12 cellular contexts compared by ENCODE assay signal in genomic region chr12:113310489-113310888, GRCh38. TPM values are rescaled to one million over a fixed set of nuclear protein-coding genes. Genes with fewer than 3 reads are reported as not detected.
DNase-seq lines count a peak whose midpoint lies in the region; ATAC-seq and TF ChIP-seq lines count a peak whose summit lies in the region.
"Had no signal": no experiment of that assay in that cellular context is flagged by ENCODE, and none has a peak within 500 bp of the region (broad histone marks: within the 10 kb centered on the region; RNA-seq: fewer than 3 reads in every experiment).

No MANE protein-coding gene starts in this region.

- H3K4me2 ChIP-seq in Loucy (ENCODE audit: low read depth, low read length, poor library complexity, severe bottlenecking): no peak overlapping the region

- H3K4me1 ChIP-seq in left ventricle myocardium inferior: peaks cover 4% of the 10 kb centered on the region
- H3K4me1 ChIP-seq in right cardiac atrium (ENCODE audit: control insufficient read depth, insufficient read depth, low read length): no peaks in the 10 kb centered on the region
- no peaks in the 10 kb centered on the region for H3K4me1 ChIP-seq in Loucy (ENCODE audit: insufficient read depth, low read length, poor library complexity, severe bottlenecking)
- no peaks in the 10 kb centered on the region for H3K4me1 ChIP-seq in lower lobe of right lung
- H3K4me1 ChIP-seq: vagina had no signal

- no peak overlapping the region for H3K9ac ChIP-seq in Loucy (ENCODE audit: low read depth, low read length, poor library complexity, severe bottlenecking)

- ATAC-seq in right cardiac atrium: no peak
- ATAC-seq in HG03378 (IDR thresholded peaks at IDR 0.05; ENCODE audit: unreplicated experiment): no peak
- no peak for ATAC-seq in lower lobe of right lung
- ATAC-seq: activated CD4-positive, CD25-positive, alpha-beta regulatory T cell treated with anti-CD3 and anti-CD28 coated beads, Interleukin-2, amount 50 U/mL, for 24 hours had no signal

- peaks cover 29% of the 10 kb centered on the region for H3K36me3 Mint-ChIP-seq in activated T-helper 1 cell treated with anti-CD3 and anti-CD28 coated beads, Interleukin-12 subunit alpha, Interleukin-12 subunit beta, Interleukin-2, Interleukin-4 antibody, amounts not matched to agents 30 ng/mL and 10 ng/mL and 1 ng/mL, durations not matched to agents 14 hours and 24 hours and 36 hours (ENCODE audit: low read depth)

- TF ChIP-seq CTCF in left ventricle myocardium inferior (IDR thresholded peaks at IDR 0.05; ENCODE audit: borderline replicate concordance) (peak; percentile 15), Loucy (conservative IDR thresholded peaks at IDR 0.05; ENCODE audit: low read length) (0 out of 2 replicates have a peak, but pooled peaks have one; percentile 15), astrocyte of the spinal cord (IDR thresholded peaks at IDR 0.05; ENCODE audit: low read depth, low read length) (peak; percentile 12), lower lobe of right lung (IDR thresholded peaks at IDR 0.05) (no peak)

- no peaks in the 10 kb centered on the region for H3K4me1 Mint-ChIP-seq in activated T-helper 1 cell treated with anti-CD3 and anti-CD28 coated beads, Interleukin-12 subunit alpha, Interleukin-12 subunit beta, Interleukin-2, Interleukin-4 antibody, amounts not matched to agents 30 ng/mL and 10 ng/mL and 1 ng/mL, durations not matched to agents 14 hours and 24 hours and 36 hours (ENCODE audit: low read depth)

- H3K9me2 ChIP-seq in Loucy (replicated peaks; ENCODE audit: low read depth, low read length): no peaks in the 10 kb centered on the region

- H3K27me3 ChIP-seq in left ventricle myocardium inferior (ENCODE audit: low read depth) (no peaks in the 10 kb centered on the region), right cardiac atrium (ENCODE audit: control insufficient read depth, insufficient read depth) (no peaks in the 10 kb centered on the region), Loucy (ENCODE audit: insufficient read depth, low read length, poor library complexity, severe bottlenecking) (no peaks in the 10 kb centered on the region), lower lobe of right lung (ENCODE audit: low read depth) (no peaks in the 10 kb centered on the region)
- H3K27me3 ChIP-seq: vagina had no signal

- no peaks in the 10 kb centered on the region for H3K9me3 Mint-ChIP-seq in activated T-helper 1 cell treated with anti-CD3 and anti-CD28 coated beads, Interleukin-12 subunit alpha, Interleukin-12 subunit beta, Interleukin-2, Interleukin-4 antibody, amounts not matched to agents 30 ng/mL and 10 ng/mL and 1 ng/mL, durations not matched to agents 14 hours and 24 hours and 36 hours

- H3F3A ChIP-seq in Loucy (ENCODE audit: low read depth): no peaks in the 10 kb centered on the region

- in situ Hi-C loops in astrocyte of the spinal cord (cut with HindIII; ENCODE audit: low sequenced_read_pairs): no loop called here

- DNase-seq in left ventricle myocardium inferior (no peak), right cardiac atrium (no peak), astrocyte of the spinal cord (ENCODE audit: low read depth, low spot score) (no peak), renal cortical epithelial cell (ENCODE audit: low read depth) (peak; percentile 9), lower lobe of right lung (no peak)
- no peak for DNase-seq in activated T-helper 1 cell treated with anti-CD3 and anti-CD28 coated beads, Interleukin-12 subunit alpha, Interleukin-12 subunit beta, Interleukin-2, Interleukin-4 antibody, amounts not matched to agents 30 ng/mL and 10 ng/mL and 1 ng/mL, durations not matched to agents 14 hours and 24 hours and 36 hours (ENCODE audit: low spot score)
- DNase-seq: amniotic stem cell, islet precursor cell had no signal

- H3K4me3 ChIP-seq in left ventricle myocardium inferior (no peak overlapping the region), right cardiac atrium (ENCODE audit: low read length) (no peak overlapping the region), Loucy (ENCODE audit: low read length, poor library complexity, severe bottlenecking) (no peak overlapping the region), astrocyte of the spinal cord (ENCODE audit: low read depth, low read length) (no peak overlapping the region), lower lobe of right lung (no peak overlapping the region)
- H3K4me3 ChIP-seq: vagina had no signal

- no peaks in the 10 kb centered on the region for H3K79me2 ChIP-seq in Loucy (ENCODE audit: insufficient read depth, low read length)

- H3K36me3 ChIP-seq in left ventricle myocardium inferior (peaks cover 86% of the 10 kb centered on the region), Loucy (ENCODE audit: insufficient read depth, low read length) (peaks cover 11% of the 10 kb centered on the region; the same call in 1 of the 2 replicates), lower lobe of right lung (peaks cover 97% of the 10 kb centered on the region)

- H3K9me3 ChIP-seq in left ventricle myocardium inferior (replicated peaks) (no peaks in the 10 kb centered on the region), right cardiac atrium (ENCODE audit: control insufficient read depth, low read length) (no peaks in the 10 kb centered on the region), Loucy (ENCODE audit: insufficient read depth, low read depth, low read length) (no peaks in the 10 kb centered on the region), lower lobe of right lung (no peaks in the 10 kb centered on the region)
- H3K9me3 ChIP-seq: vagina had no signal

- H3K27ac ChIP-seq in left ventricle myocardium inferior (replicated peaks) (no peak overlapping the region), right cardiac atrium (ENCODE audit: low read length) (no peak overlapping the region), lower lobe of right lung (no peak overlapping the region)
- H3K27ac ChIP-seq: vagina had no signal

- WGBS in right cardiac atrium: 98% methylated on average over 1 of the region's 1 CpG

- no peaks in the 10 kb centered on the region for H3K27me3 Mint-ChIP-seq in activated T-helper 1 cell treated with anti-CD3 and anti-CD28 coated beads, Interleukin-12 subunit alpha, Interleukin-12 subunit beta, Interleukin-2, Interleukin-4 antibody, amounts not matched to agents 30 ng/mL and 10 ng/mL and 1 ng/mL, durations not matched to agents 14 hours and 24 hours and 36 hours (ENCODE audit: insufficient read depth)

- H3K4me3 Mint-ChIP-seq in activated T-helper 1 cell treated with anti-CD3 and anti-CD28 coated beads, Interleukin-12 subunit alpha, Interleukin-12 subunit beta, Interleukin-2, Interleukin-4 antibody, amounts not matched to agents 30 ng/mL and 10 ng/mL and 1 ng/mL, durations not matched to agents 14 hours and 24 hours and 36 hours: no peak overlapping the region

- no peak overlapping the region for H2AFZ ChIP-seq in Loucy (ENCODE audit: low read length)

- H3K27ac Mint-ChIP-seq in activated T-helper 1 cell treated with anti-CD3 and anti-CD28 coated beads, Interleukin-12 subunit alpha, Interleukin-12 subunit beta, Interleukin-2, Interleukin-4 antibody, amounts not matched to agents 30 ng/mL and 10 ng/mL and 1 ng/mL, durations not matched to agents 14 hours and 24 hours and 36 hours: no peak overlapping the region

- H4K20me1 ChIP-seq in Loucy (ENCODE audit: insufficient read depth, low read length, poor library complexity, severe bottlenecking): no peaks in the 10 kb centered on the region

- intact Hi-C loops in left ventricle myocardium inferior (cut with micrococcal nuclease) (no loop called here), right cardiac atrium (cut with DNase I) (loop anchor here (5.0 to 10.0 kb wide), 3 partner anchors 112 to 117 kb away; partner anchors contain the start of gene SDSL (in 2 of the 4)), lower lobe of right lung (cut with DNase I) (no loop called here)
- intact Hi-C loops in activated T-helper 1 cell treated with anti-CD3 and anti-CD28 coated beads, Interleukin-12 subunit alpha, Interleukin-12 subunit beta, Interleukin-2, Interleukin-4 antibody, amounts not matched to agents 30 ng/mL and 10 ng/mL and 1 ng/mL, durations not matched to agents 14 hours and 24 hours and 36 hours (cut with micrococcal nuclease): loop anchor here (5.0 kb wide), 1 partner anchor 113 kb away; no protein-coding TSS in a partner anchor

RNA-seq across cellular contexts. Expression of gene SLC8B1, which starts 24.4 kb away (rescaled TPM):
- total RNA-seq in left ventricle myocardium inferior: 9.2 TPM
- 10 to 100 TPM; 11.6 to 16.0 (median 14.0) TPM for total RNA-seq in right cardiac atrium
- polyA plus RNA-seq in right cardiac atrium: 10.8 TPM
- total RNA-seq in renal cortical epithelial cell: 22.8 and 43.8 TPM in 2 replicates
- 21.2 TPM in 2 replicates for total RNA-seq in activated T-helper 1 cell treated with anti-CD3 and anti-CD28 coated beads, Interleukin-12 subunit alpha, Interleukin-12 subunit beta, Interleukin-2, Interleukin-4 antibody, amounts not matched to agents 30 ng/mL and 10 ng/mL and 1 ng/mL, durations not matched to agents 14 hours and 24 hours and 36 hours
- 39.3 TPM for total RNA-seq in lower lobe of right lung

RNA-seq across cellular contexts. Expression of gene PLBD2, which starts 47.9 kb away (rescaled TPM):
- 28.9 TPM for total RNA-seq in left ventricle myocardium inferior
- total RNA-seq in right cardiac atrium: 10 to 100 TPM; 48.4 to 54.3 (median 51.4) TPM
- polyA plus RNA-seq in right cardiac atrium: 33.7 TPM
- total RNA-seq in renal cortical epithelial cell: 25.9 and 51.0 TPM in 2 replicates
- 15.3 and 16.3 TPM in 2 replicates for total RNA-seq in activated T-helper 1 cell treated with anti-CD3 and anti-CD28 coated beads, Interleukin-12 subunit alpha, Interleukin-12 subunit beta, Interleukin-2, Interleukin-4 antibody, amounts not matched to agents 30 ng/mL and 10 ng/mL and 1 ng/mL, durations not matched to agents 14 hours and 24 hours and 36 hours
- total RNA-seq in lower lobe of right lung: 44.8 TPM

Comparison
In these comparisons a context has a peak if more than half of its experiments do, and no peak if none do; other contexts are left out.
1. intact Hi-C loops: an anchor here in right cardiac atrium (5.0 to 10.0 kb wide) and activated T-helper 1 cell treated with anti-CD3 and anti-CD28 coated beads, Interleukin-12 subunit alpha, Interleukin-12 subunit beta, Interleukin-2, Interleukin-4 antibody, amounts not matched to agents 30 ng/mL and 10 ng/mL and 1 ng/mL, durations not matched to agents 14 hours and 24 hours and 36 hours (5.0 kb wide); none called in left ventricle myocardium inferior and lower lobe of right lung.